34 cellular contexts compared by ENCODE assay signal in the genomic region with DNA sequence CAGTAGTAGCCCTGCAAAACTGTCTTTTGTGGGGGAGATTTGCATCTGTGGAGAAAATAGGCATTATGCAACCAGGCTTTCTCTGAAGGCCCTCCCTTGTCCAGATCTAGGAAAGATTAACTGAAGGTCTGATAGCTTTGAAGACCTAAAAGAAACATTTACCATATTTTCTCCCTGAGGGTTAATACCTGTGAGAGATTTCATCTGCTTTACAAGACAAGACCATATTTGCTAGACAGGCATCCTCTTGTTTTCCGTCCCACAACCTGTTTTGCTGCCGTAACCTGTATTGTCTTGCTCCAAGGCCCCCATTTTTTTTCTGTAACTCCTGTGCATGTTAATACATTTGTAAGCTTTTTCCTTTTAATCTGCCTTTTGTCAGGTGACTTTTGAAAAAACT.
"Had no signal": no experiment of that assay in that cellular context is flagged by ENCODE, and none has a peak within 500 bp of the region (broad histone marks: within the 10 kb centered on the region; RNA-seq: fewer than 3 reads in every experiment).

No MANE protein-coding gene starts in this region.

- ATAC-seq: activated naive CD4-positive, alpha-beta T cell treated with anti-CD3 and anti-CD28 coated beads, Interleukin-2, amount 50 U/mL, for 72 hours; activated naive CD8-positive, alpha-beta T cell treated with anti-CD3 and anti-CD28 coated beads, Interleukin-2, amount 50 U/mL, for 24 hours; activated T-cell treated with anti-CD3 and anti-CD28 coated beads, Interleukin-2, amount 50 U/mL, for 4 hours; activated T-cell treated with anti-CD3 and anti-CD28 coated beads, Interleukin-2, amount 50 U/mL, for 72 hours; activated T-helper 17 cell treated with anti-CD3 and anti-CD28 coated beads, Interleukin-2, amount 50 U/mL, for 72 hours; body of pancreas had no signal

- FAIRE-seq: astrocyte, bronchial epithelial cell had no signal

- H3K9me3 ChIP-seq: adrenal gland, ascending aorta, body of pancreas, breast epithelium had no signal

- H3K27me3 ChIP-seq: adrenal gland, ascending aorta, body of pancreas, brain microvascular endothelial cell, breast epithelium, cardiac muscle cell had no signal

- DNase-seq: activated effector memory CD4-positive, alpha-beta T cell treated with anti-CD3 and anti-CD28 coated beads, Interleukin-2, amount 50 U/mL, for 16 hours; activated effector memory CD4-positive, alpha-beta T cell treated with Interleukin-2 at 50 U/mL for 16 hours; activated gamma-delta T cell; activated gamma-delta T cell treated with Interleukin-2 at 50 U/mL for 16 hours; activated naive CD4-positive, alpha-beta T cell; activated naive CD4-positive, alpha-beta T cell treated with anti-CD3 and anti-CD28 coated beads for 36 hours; activated naive CD4-positive, alpha-beta T cell treated with anti-CD3 and anti-CD28 coated beads, Interleukin-2, amount 10 ng/mL, durations not matched to agents 7 days and 5 days; activated naive CD4-positive, alpha-beta T cell treated with anti-CD3 and anti-CD28 coated beads, Interleukin-2, amount 50 U/mL, for 16 hours; activated naive CD4-positive, alpha-beta T cell treated with Interleukin-2 at 50 U/mL for 16 hours; activated naive CD8-positive, alpha-beta T cell treated with anti-CD3 and anti-CD28 coated beads for 36 hours; activated naive CD8-positive, alpha-beta T cell treated with anti-CD3 and anti-CD28 coated beads, Interleukin-2, amount 10 ng/mL, durations not matched to agents 7 days and 5 days; activated naive CD8-positive, alpha-beta T cell treated with anti-CD3 and anti-CD28 coated beads, Interleukin-2, amount 50 U/mL, for 24 hours; activated T-cell treated with anti-CD3 and anti-CD28 coated beads, Interleukin-2, amount 50 U/mL, for 1 hour; activated T-cell treated with anti-CD3 and anti-CD28 coated beads, Interleukin-2, amount 50 U/mL, for 24 hours; activated T-cell treated with anti-CD3 and anti-CD28 coated beads, Interleukin-2, amount 50 U/mL, for 4 hours; activated T-cell treated with anti-CD3 and anti-CD28 coated beads, Interleukin-2, amount 50 U/mL, for 48 hours; activated T-cell treated with anti-CD3 and anti-CD28 coated beads, Interleukin-2, amount 50 U/mL, for 72 hours; adrenal gland; amniotic stem cell; amygdala; anterior cingulate cortex; aorta; body of pancreas; brain microvascular endothelial cell; caudate nucleus; central memory CD4-positive, alpha-beta T cell; cerebellar nuclear complex had no signal

- H3K36me3 ChIP-seq: adrenal gland, ascending aorta, brain microvascular endothelial cell, breast epithelium, cardiac muscle cell had no signal

- H3K4me3 ChIP-seq: adrenal gland, ascending aorta, body of pancreas, breast epithelium, cardiac muscle cell had no signal

- H3K4me1 ChIP-seq: adrenal gland, ascending aorta, body of pancreas, breast epithelium had no signal

- H3K27ac ChIP-seq: adrenal gland, ascending aorta, body of pancreas, brain microvascular endothelial cell, breast epithelium, cardiac muscle cell had no signal
